ENCODE assay signal across 8 cellular contexts in the genomic region with DNA sequence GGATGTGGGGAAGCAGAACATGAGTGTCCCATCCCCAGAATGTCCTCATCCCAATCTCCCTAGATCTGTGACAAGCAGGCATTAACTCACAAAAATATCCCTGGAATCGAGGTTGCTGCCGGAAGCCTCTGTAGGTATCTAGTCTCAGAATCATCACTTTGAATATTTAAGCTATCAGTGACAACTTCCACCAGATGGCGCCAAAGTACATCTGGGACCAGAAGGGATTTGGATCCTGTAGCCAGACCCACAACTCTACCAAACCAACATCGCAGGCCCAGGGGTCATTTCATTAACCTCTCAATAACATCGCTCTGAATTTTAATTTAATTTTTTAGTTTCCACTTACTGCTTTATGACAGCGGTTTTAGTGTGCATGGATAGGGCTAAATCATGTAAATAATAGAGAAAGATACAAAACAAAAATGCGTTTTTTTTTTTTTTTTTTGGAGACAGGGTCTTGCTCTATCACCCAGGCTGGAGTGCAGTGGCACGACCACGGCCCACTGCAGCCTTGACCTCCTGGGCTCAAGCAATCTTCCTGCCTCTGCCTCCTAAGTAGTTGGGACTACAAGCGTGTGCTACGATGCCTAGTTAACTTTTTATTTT. TPM values are rescaled to one million over a fixed set of nuclear protein-coding genes. Genes with fewer than 3 reads are reported as not detected.
DNase-seq lines count a peak whose midpoint lies in the region; ATAC-seq lines count a peak whose summit lies in the region.

No MANE protein-coding gene starts in this region.

- H3K9me3 Mint-ChIP-seq in central memory CD8-positive, alpha-beta T cell, result no peaks in the 10 kb centered on the region

- DNase-seq in Daoy (ENCODE audit: low read depth) (peak; percentile 77), NCI-H510A treated with DMSO at 0.1 percent for 48 hours (lab: John Stamatoyannopoulos, UW) (peak; percentile 54), left colon (peak; percentile 80 to 88)
- peak; percentile 48 for DNase-seq in activated CD4-positive, alpha-beta T cell treated with anti-CD3 and anti-CD28 coated beads for 1 hour
- peak; percentile 55 to 59 for DNase-seq in central memory CD8-positive, alpha-beta T cell (ENCODE audit: low spot score in 2 of 2)
- peak; percentile 89 for DNase-seq in stimulated activated CD4-positive, alpha-beta T cell treated with anti-CD3 and anti-CD28 coated beads, Interleukin-4, amount 100 ng/mL, for 24 hours

- peaks cover 31% of the 10 kb centered on the region for H3K4me1 Mint-ChIP-seq in central memory CD8-positive, alpha-beta T cell

- H3K27me3 Mint-ChIP-seq in central memory CD8-positive, alpha-beta T cell, result no peaks in the 10 kb centered on the region

- H3K27ac Mint-ChIP-seq in central memory CD8-positive, alpha-beta T cell (ENCODE audit: low read depth), result no peak overlapping the region

- H3K4me3 Mint-ChIP-seq in central memory CD8-positive, alpha-beta T cell, result peak overlapping the region; percentile 37

- peaks cover 6% of the 10 kb centered on the region for H3K36me3 Mint-ChIP-seq in central memory CD8-positive, alpha-beta T cell (ENCODE audit: insufficient read depth)

- intact Hi-C loops in left colon (cut with DNase I, micrococcal nuclease), result loop anchor here in 1 of 2 donors (10.0 kb wide), 1 partner anchor 440 kb away; no protein-coding TSS in a partner anchor

- ATAC-seq in HG03342 (IDR thresholded peaks at IDR 0.05; ENCODE audit: unreplicated experiment), result peak; percentile 56
- ATAC-seq in central memory CD8-positive, alpha-beta T cell (replicated peaks; ENCODE audit: extremely low read depth, poor library complexity, severe bottlenecking), result peak; percentile 29
- peak; percentile 48 for ATAC-seq in left colon
- ATAC-seq in GM19455 (IDR thresholded peaks at IDR 0.05; ENCODE audit: unreplicated experiment), result no peak

RNA-seq across cellular contexts. Expression of a gene that starts 1.1 kb away (rescaled TPM):
- 76.7 and 87.0 TPM in 2 replicates for total RNA-seq in Daoy (2014; rRNA removed; shearing (Covaris generic))
- total RNA-seq in left colon, result 10 to 100 TPM; 48.5 to 63.9 TPM

RNA-seq across cellular contexts. Expression of a gene that starts 28.3 kb away (rescaled TPM):
- 0.51 and 5.2 TPM in 2 replicates for total RNA-seq in Daoy (2014; rRNA removed; shearing (Covaris generic))
- total RNA-seq in left colon, result 10 to 100 TPM; 17.5 to 28.6 TPM

RNA-seq across cellular contexts. Expression of a gene that starts 46.6 kb away (rescaled TPM):
- not detected in 2 replicates for total RNA-seq in Daoy (2014; rRNA removed; shearing (Covaris generic))
- not detected for total RNA-seq in left colon
